ENCODE assay signal across 8 cellular contexts in genomic region chr11:18720086-18720810, GRCh38. TPM values are rescaled to one million over a fixed set of nuclear protein-coding genes. Genes with fewer than 3 reads are reported as not detected.
A peak's percentile ranks its signal among the peaks of the same experiment; 100 is the strongest.
DNase-seq lines count a peak whose midpoint lies in the region; ATAC-seq and TF ChIP-seq lines count a peak whose summit lies in the region.

No MANE protein-coding gene starts in this region.

- intact Hi-C loops in CD14-positive monocyte (cut with micrococcal nuclease) = no loop called here

- H3K9me3 ChIP-seq in Karpas-422 (ENCODE audit: low read length) = no peaks in the 10 kb centered on the region

- peaks cover 15% of the 10 kb centered on the region for H3K4me1 Mint-ChIP-seq in CD14-positive monocyte
- H3K4me1 Mint-ChIP-seq in natural killer cell treated with Interleukin-12 subunit alpha and Interleukin-12 subunit beta and Interleukin-15 and Interleukin-18, amount 100 ng/mL, for 72 hours (ENCODE audit: low read depth in 2 of 2) = peaks cover 5 to 12% of the 10 kb centered on the region in 2 donors

- no peaks in the 10 kb centered on the region for H3K79me2 ChIP-seq in Karpas-422 (ENCODE audit: low read length)

- peak overlapping the region; percentile 87 for H3K4me2 ChIP-seq in Karpas-422 (ENCODE audit: low read depth, low read length, poor library complexity, severe bottlenecking)

- H3K4me3 Mint-ChIP-seq in CD14-positive monocyte = peak overlapping the region; percentile 91 to 98
- H3K4me3 Mint-ChIP-seq in natural killer cell treated with Interleukin-12 subunit alpha and Interleukin-12 subunit beta and Interleukin-15 and Interleukin-18, amount 100 ng/mL, for 72 hours = peak overlapping the region; percentile 91

- no peaks in the 10 kb centered on the region for H4K20me1 ChIP-seq in Karpas-422 (ENCODE audit: insufficient read depth, low read depth, low read length)

- H3K4me1 ChIP-seq in Karpas-422 (ENCODE audit: low read length) = peaks cover 10% of the 10 kb centered on the region

- peaks cover 0 to 3% (median 0%) of the 10 kb centered on the region in 7 donors for H3K9me3 Mint-ChIP-seq in CD14-positive monocyte
- no peaks in the 10 kb centered on the region for H3K9me3 Mint-ChIP-seq in natural killer cell treated with Interleukin-12 subunit alpha and Interleukin-12 subunit beta and Interleukin-15 and Interleukin-18, amount 100 ng/mL, for 72 hours

- no peaks in the 10 kb centered on the region for H3K27me3 ChIP-seq in Karpas-422 (ENCODE audit: low read length)

- no peaks in the 10 kb centered on the region for H3K9me2 ChIP-seq in Karpas-422 (replicated peaks; ENCODE audit: insufficient read depth, low read length)

- peaks cover 12 to 23% (median 13%) of the 10 kb centered on the region in 3 donors for H3K27me3 Mint-ChIP-seq in CD14-positive monocyte (ENCODE audit: low read depth in 3 of 3)
- H3K27me3 Mint-ChIP-seq in natural killer cell treated with Interleukin-12 subunit alpha and Interleukin-12 subunit beta and Interleukin-15 and Interleukin-18, amount 100 ng/mL, for 72 hours = peaks cover 3 to 10% of the 10 kb centered on the region in 2 donors

- H3K36me3 Mint-ChIP-seq in CD14-positive monocyte = no peaks in the 10 kb centered on the region
- H3K36me3 Mint-ChIP-seq in natural killer cell treated with Interleukin-12 subunit alpha and Interleukin-12 subunit beta and Interleukin-15 and Interleukin-18, amount 100 ng/mL, for 72 hours = no peaks in the 10 kb centered on the region

- H3K36me3 ChIP-seq in Karpas-422 (ENCODE audit: insufficient read depth, low read length) = no peaks in the 10 kb centered on the region

- TF ChIP-seq CTCF in CD14-positive monocyte (IDR thresholded peaks at IDR 0.05) = no peak

- H3K9ac ChIP-seq in Karpas-422 (ENCODE audit: low read length) = no peak overlapping the region

- DNase-seq in CD14-positive monocyte (ENCODE audit: low spot score) (no peak), Karpas-422 (no peak), dedifferentiated amniotic fluid mesenchymal stem cell (ENCODE audit: extremely low spot score) (peak; percentile 39), globus pallidus (ENCODE audit: low spot score) (no peak), cerebellar cortex (ENCODE audit: low spot score) (no peak)
- DNase-seq in natural killer cell treated with Interleukin-12 subunit alpha and Interleukin-12 subunit beta and Interleukin-15 and Interleukin-18, amount 100 ng/mL, for 72 hours (ENCODE audit: low spot score) = no peak

- no peak overlapping the region for H3K27ac ChIP-seq in Karpas-422 (ENCODE audit: low read length)

- peak overlapping the region; percentile 96; the same call in 1 of the 2 replicates for H2AFZ ChIP-seq in Karpas-422 (ENCODE audit: low read length)

- ATAC-seq in natural killer cell treated with Interleukin-12 subunit alpha and Interleukin-12 subunit beta and Interleukin-15 and Interleukin-18, amount 100 ng/mL, for 72 hours = no peak
- ATAC-seq in GM18858 (IDR thresholded peaks at IDR 0.05; ENCODE audit: unreplicated experiment) = no peak
- no peak for ATAC-seq in GM18870 (IDR thresholded peaks at IDR 0.05; ENCODE audit: unreplicated experiment)

- no peak overlapping the region for H3K27ac Mint-ChIP-seq in CD14-positive monocyte
- no peak overlapping the region for H3K27ac Mint-ChIP-seq in natural killer cell treated with Interleukin-12 subunit alpha and Interleukin-12 subunit beta and Interleukin-15 and Interleukin-18, amount 100 ng/mL, for 72 hours

- no peak overlapping the region for H3K4me3 ChIP-seq in Karpas-422 (ENCODE audit: low read length)

RNA-seq across cellular contexts. Expression of gene IGSF22, which starts 5.7 kb away (rescaled TPM):
- polyA plus RNA-seq in CD14-positive monocyte = not detected
- not detected in 2 replicates for total RNA-seq in Karpas-422 (2014; rRNA removed; shearing (Covaris generic); ENCODE audit: low replicate concordance)
- total RNA-seq in natural killer cell treated with Interleukin-12 subunit alpha and Interleukin-12 subunit beta and Interleukin-15 and Interleukin-18, amount 100 ng/mL, for 72 hours = not detected

RNA-seq across cellular contexts. Expression of gene TMEM86A, which starts 21.7 kb away (rescaled TPM):
- 1 to 10 TPM; 1.3 to 3.5 TPM for polyA plus RNA-seq in CD14-positive monocyte
- total RNA-seq in Karpas-422 (2014; rRNA removed; shearing (Covaris generic); ENCODE audit: low replicate concordance) = 0.14 and 0.45 TPM in 2 replicates
- under 1 TPM; 0.21 to 0.59 TPM for total RNA-seq in natural killer cell treated with Interleukin-12 subunit alpha and Interleukin-12 subunit beta and Interleukin-15 and Interleukin-18, amount 100 ng/mL, for 72 hours
